Comparison of ENCODE assay signal across 1 cellular context in the genomic region with DNA sequence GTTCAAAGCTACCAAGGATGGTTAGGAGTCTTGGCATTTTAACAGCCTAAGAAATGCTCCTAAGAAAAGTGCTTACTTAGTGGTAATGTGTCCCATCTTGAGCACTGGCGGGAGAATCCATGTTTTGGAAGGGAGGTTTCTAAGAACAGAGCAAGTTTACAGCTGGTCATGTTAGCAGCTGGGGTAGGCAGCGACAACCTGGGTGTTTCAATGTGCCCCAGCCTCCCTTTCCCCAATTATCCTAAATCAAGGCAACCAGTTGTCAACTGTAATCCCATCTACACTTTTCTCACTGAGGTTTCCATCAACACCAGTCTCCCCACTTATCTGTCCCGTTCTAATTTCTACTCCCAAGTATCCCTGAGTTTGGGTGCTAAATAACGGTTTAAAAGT.
TF ChIP-seq lines count a peak whose summit lies in the region.

No MANE protein-coding gene starts in this region.

TF ChIP-seq in endothelial cell of umbilical vein, 7 proteins besides CTCF, POLR2A, EP300 and RAD21 (continued from another document):
- no peak for TF ChIP-seq GATA2 (IDR thresholded peaks at IDR 0.05; ENCODE audit: insufficient read depth, insufficient read length, low read depth, low read length)
